9 cellular contexts compared by ENCODE assay signal in the genomic region with DNA sequence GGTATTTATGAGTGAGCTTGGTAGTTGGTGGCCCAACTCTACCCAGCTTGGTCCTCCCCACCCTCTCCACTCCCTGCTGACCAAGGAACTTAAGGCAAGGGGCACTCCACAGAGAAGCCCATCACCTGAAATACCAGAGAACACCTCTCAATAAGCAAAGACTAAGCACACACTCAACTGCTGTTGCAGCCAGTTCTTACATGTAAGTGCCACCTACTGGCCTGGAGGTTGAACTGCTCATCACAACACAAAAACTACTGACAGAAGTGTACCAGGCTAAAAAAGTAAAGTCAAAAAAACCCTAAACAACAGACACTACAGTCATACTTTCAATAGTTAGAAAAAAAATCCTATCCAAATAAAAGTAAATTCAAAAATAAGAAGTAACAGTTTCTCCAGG.
DNase-seq lines count a peak whose midpoint lies in the region; ATAC-seq and TF ChIP-seq lines count a peak whose summit lies in the region.
"Had no signal": no experiment of that assay in that cellular context is flagged by ENCODE, and none has a peak within 500 bp of the region (broad histone marks: within the 10 kb centered on the region; RNA-seq: fewer than 3 reads in every experiment).

No MANE protein-coding gene starts in this region.

- H3K36me3 ChIP-seq in IMR-90 (ENCODE audit: control insufficient read depth, insufficient read depth, low read length) (no peaks in the 10 kb centered on the region), smooth muscle cell (ENCODE audit: low read depth) (no peaks in the 10 kb centered on the region)

- no peak overlapping the region for H3K14ac ChIP-seq in IMR-90 (replicated peaks; ENCODE audit: low read depth, low read length)

- no peak overlapping the region for H3K27ac ChIP-seq in IMR-90 (ENCODE audit: insufficient read depth, low read length)
- H3K27ac ChIP-seq in smooth muscle cell (ENCODE audit: low read depth): no peak overlapping the region

- H3K4me1 ChIP-seq in IMR-90 (ENCODE audit: control insufficient read depth, insufficient read depth, low read length) (0 out of 2 replicates have a peak, but pooled peaks cover 2% of the 10 kb centered on the region), smooth muscle cell (ENCODE audit: low read depth) (no peaks in the 10 kb centered on the region)

- H3K27ac Mint-ChIP-seq in MCF 10A (ENCODE audit: low read depth, unreplicated experiment): no peak overlapping the region
- H3K27ac Mint-ChIP-seq: naive B cell had no signal

- dilution Hi-C loops in IMR-90 (cut with HindIII; ENCODE audit: low sequenced_read_pairs, unreplicated experiment): no loop called here

- H3K18ac ChIP-seq in IMR-90 (ENCODE audit: low read depth, low read length): no peak overlapping the region

- H3K79me1 ChIP-seq in IMR-90 (ENCODE audit: low read depth in 1 of 2, low read length in 2 of 2): no peaks in the 10 kb centered on the region

- H3K4me3 ChIP-seq in IMR-90 (ENCODE audit: insufficient read depth, low read depth, low read length) (no peak overlapping the region), smooth muscle cell (no peak overlapping the region)

- H3K9ac ChIP-seq in IMR-90 (ENCODE audit: low read depth, low read length) (no peak overlapping the region), smooth muscle cell (ENCODE audit: low read depth) (no peak overlapping the region)

- POLR2A ChIA-PET in IMR-90 (lab: Charles Lee; ENCODE audit: unreplicated experiment): no interaction called here
- POLR2A ChIA-PET in MCF 10A (lab: Yijun Ruan, JAX): interaction anchor here (0.5 to 0.6 kb wide), 2 partner anchors 103 to 252 kb away, joined by 3 read pairs; no protein-coding TSS in a partner anchor

- no peak overlapping the region for H3K56ac ChIP-seq in IMR-90 (ENCODE audit: extremely low read depth, insufficient read depth, low read length)

- no peak overlapping the region for H3K4ac ChIP-seq in IMR-90 (ENCODE audit: low read depth, low read length)

- H2AK5ac ChIP-seq in IMR-90 (ENCODE audit: low read depth, low read length): no peak overlapping the region

- no peaks in the 10 kb centered on the region for H3K4me1 Mint-ChIP-seq in MCF 10A (ENCODE audit: insufficient read depth, unreplicated experiment)
- H3K4me1 Mint-ChIP-seq: naive B cell had no signal

- no peak overlapping the region for H2BK15ac ChIP-seq in IMR-90 (ENCODE audit: low read depth, low read length)

- H2BK20ac ChIP-seq in IMR-90 (ENCODE audit: low read depth, low read length): no peak overlapping the region

- H2BK5ac ChIP-seq in IMR-90 (ENCODE audit: low read depth, low read length, poor library complexity, severe bottlenecking): no peak overlapping the region

- no peak for TF ChIP-seq POLR2A in IMR-90 (IDR thresholded peaks at IDR 0.05; ENCODE audit: low read depth, low read length)

- no peak overlapping the region for H2BK120ac ChIP-seq in IMR-90 (ENCODE audit: low read depth, low read length)

- H3K9me3 ChIP-seq in IMR-90 (ENCODE audit: control insufficient read depth, insufficient read depth, low read length) (no peaks in the 10 kb centered on the region), smooth muscle cell (replicated peaks; ENCODE audit: low read depth) (no peaks in the 10 kb centered on the region)

- no peaks in the 10 kb centered on the region for H3K36me3 Mint-ChIP-seq in MCF 10A (ENCODE audit: insufficient read depth, unreplicated experiment)
- H3K36me3 Mint-ChIP-seq: naive B cell had no signal

- H3K4me2 ChIP-seq in IMR-90 (ENCODE audit: low read depth, low read length) (no peak overlapping the region), smooth muscle cell (no peak overlapping the region)

- BruUV-seq in IMR-90 (replicated peaks; lab: Mats Ljungman, UMichigan): no TSS peak
- BruUV-seq in MCF 10A (replicated peaks; lab: Mats Ljungman, UMichigan): no TSS peak

- intact Hi-C loops in IMR-90 (cut with micrococcal nuclease): no loop called here
- intact Hi-C loops in MCF 10A (cut with micrococcal nuclease): no loop called here

- H3K23ac ChIP-seq in IMR-90 (ENCODE audit: low read depth, low read length): no peak overlapping the region

- TF ChIP-seq CTCF in IMR-90 (conservative IDR thresholded peaks at IDR 0.05; ENCODE audit: low read depth, low read length) (peak; percentile 27; the same call in 1 of the 2 replicates), MCF 10A (IDR thresholded peaks at IDR 0.05; ENCODE audit: unreplicated experiment) (peak; percentile 23), smooth muscle cell (IDR thresholded peaks at IDR 0.05; ENCODE audit: borderline replicate concordance, insufficient read depth, poor library complexity, severe bottlenecking) (peak; percentile 15)

- H3K9me3 Mint-ChIP-seq in MCF 10A (ENCODE audit: unreplicated experiment): no peaks in the 10 kb centered on the region

- H3K27me3 ChIP-seq in IMR-90 (ENCODE audit: control insufficient read depth, insufficient read depth, low read length): no peaks in the 10 kb centered on the region
- no peaks in the 10 kb centered on the region for H3K27me3 ChIP-seq in smooth muscle cell (ENCODE audit: low read depth)

- no peak overlapping the region for H4K8ac ChIP-seq in IMR-90 (ENCODE audit: low read depth in 2 of 2, low read length in 2 of 2)

- in situ Hi-C loops in IMR-90 (cut with MboI; ENCODE audit: low sequenced_read_pairs): no loop called here

- no peaks in the 10 kb centered on the region for H3K9me1 ChIP-seq in IMR-90 (ENCODE audit: insufficient read depth, low read length)

- H3K4me3 Mint-ChIP-seq in MCF 10A (ENCODE audit: unreplicated experiment): no peak overlapping the region
- H3K4me3 Mint-ChIP-seq: naive B cell had no signal

- CTCF ChIA-PET in IMR-90 (lab: Yijun Ruan, JAX): no interaction called here
- CTCF ChIA-PET in MCF 10A (lab: Yijun Ruan, JAX): interaction anchor here (0.6 to 1.1 kb wide), 4 partner anchors 49 to 477 kb away, joined by 3 to 4 read pairs (median 3); no protein-coding TSS in a partner anchor

- no peak overlapping the region for H2AK9ac ChIP-seq in IMR-90 (replicated peaks; ENCODE audit: low read depth, low read length, poor library complexity)

- no peak overlapping the region for H2AFZ ChIP-seq in IMR-90 (replicated peaks; ENCODE audit: low read length, poor library complexity)
- no peak overlapping the region for H2AFZ ChIP-seq in smooth muscle cell (ENCODE audit: low read depth)

- no peaks in the 10 kb centered on the region for H3K79me2 ChIP-seq in smooth muscle cell (ENCODE audit: low read depth)

- H3K27me3 Mint-ChIP-seq in MCF 10A (ENCODE audit: insufficient read depth, unreplicated experiment): no peaks in the 10 kb centered on the region
- H3K27me3 Mint-ChIP-seq: naive B cell had no signal

- no peak overlapping the region for H4K5ac ChIP-seq in IMR-90 (ENCODE audit: low read depth, low read length)

- no peak overlapping the region for H4K91ac ChIP-seq in IMR-90 (ENCODE audit: insufficient read depth, low read depth, low read length)

- H3F3A ChIP-seq in smooth muscle cell (ENCODE audit: low read depth): no peaks in the 10 kb centered on the region

- DNase-seq in DMS53 (lab: John Stamatoyannopoulos, UW): peak; percentile 51
- DNase-seq in DMS53 treated with DMSO at 0.1 percent for 48 hours (lab: John Stamatoyannopoulos, UW; ENCODE audit: unreplicated experiment): no peak
- peak; percentile 4 for DNase-seq in IMR-90
- DNase-seq in MCF 10A (ENCODE audit: unreplicated experiment): no peak
- DNase-seq in smooth muscle cell (lab: John Stamatoyannopoulos, UW; ENCODE audit: unreplicated experiment): no peak
- DNase-seq in T-helper 1 cell: no peak
- DNase-seq in hypothalamus (lab: John Stamatoyannopoulos, UW): no peak
- no peak for DNase-seq in dedifferentiated amniotic fluid mesenchymal stem cell (ENCODE audit: extremely low spot score)
- DNase-seq: naive B cell had no signal

- no peaks in the 10 kb centered on the region for H4K20me1 ChIP-seq in IMR-90 (ENCODE audit: insufficient read depth, low read length)
- no peaks in the 10 kb centered on the region for H4K20me1 ChIP-seq in smooth muscle cell (ENCODE audit: low read depth)

- no peak for ATAC-seq in IMR-90 (ENCODE audit: low read depth)

- peak; percentile 27; the same call in 1 of the 2 replicates for TF ChIP-seq RAD21 in IMR-90 (IDR thresholded peaks at IDR 0.05; ENCODE audit: low read length)

TF ChIP-seq in IMR-90, 13 proteins besides CTCF, POLR2A, EP300 and RAD21:
- TF ChIP-seq MAFK (IDR thresholded peaks at IDR 0.05; ENCODE audit: low read depth, low read length): no peak
- no peak for TF ChIP-seq FOS (IDR thresholded peaks at IDR 0.05; ENCODE audit: low read depth, low read length)
- no peak for TF ChIP-seq MAZ (IDR thresholded peaks at IDR 0.05; ENCODE audit: borderline replicate concordance, low read depth, low read length)
- no peak for TF ChIP-seq RFX5 (IDR thresholded peaks at IDR 0.05; ENCODE audit: low read depth, low read length)
- TF ChIP-seq ELK1 (IDR thresholded peaks at IDR 0.05; ENCODE audit: borderline replicate concordance, low read depth, low read length): no peak
- no peak for TF ChIP-seq USF2 (IDR thresholded peaks at IDR 0.05; ENCODE audit: low read depth, low read length)
- TF ChIP-seq BHLHE40 (IDR thresholded peaks at IDR 0.05; ENCODE audit: low read depth, low read length): no peak
- no peak for TF ChIP-seq NFE2L2 (IDR thresholded peaks at IDR 0.05; ENCODE audit: low read depth, low read length)
- no peak for TF ChIP-seq CHD1 (IDR thresholded peaks at IDR 0.05; ENCODE audit: low read depth, low read length)
- no peak for TF ChIP-seq SMC3 (IDR thresholded peaks at IDR 0.05; ENCODE audit: low read depth, low read length)
- no peak for TF ChIP-seq MXI1 (IDR thresholded peaks at IDR 0.05; ENCODE audit: borderline replicate concordance, low read depth, low read length)
- no peak for TF ChIP-seq CEBPB (IDR thresholded peaks at IDR 0.05; ENCODE audit: low read depth, low read length)

Comparison
In these comparisons a context has a peak if more than half of its experiments do, and no peak if none do; other contexts are left out.
1. DNase-seq: peak in DMS53 (single experiment) and IMR-90 (single experiment); none in DMS53 treated with DMSO at 0.1 percent for 48 hours (single experiment), MCF 10A (single experiment), smooth muscle cell (single experiment), T-helper 1 cell (0 of 5), hypothalamus (0 of 51) and dedifferentiated amniotic fluid mesenchymal stem cell (single experiment).
2. Peak in every context shown above with its lines, with median percentiles within 50 percentile points of each other: CTCF ChIP-seq.